ENCODE assay signal across 2 cellular contexts in the genomic region with DNA sequence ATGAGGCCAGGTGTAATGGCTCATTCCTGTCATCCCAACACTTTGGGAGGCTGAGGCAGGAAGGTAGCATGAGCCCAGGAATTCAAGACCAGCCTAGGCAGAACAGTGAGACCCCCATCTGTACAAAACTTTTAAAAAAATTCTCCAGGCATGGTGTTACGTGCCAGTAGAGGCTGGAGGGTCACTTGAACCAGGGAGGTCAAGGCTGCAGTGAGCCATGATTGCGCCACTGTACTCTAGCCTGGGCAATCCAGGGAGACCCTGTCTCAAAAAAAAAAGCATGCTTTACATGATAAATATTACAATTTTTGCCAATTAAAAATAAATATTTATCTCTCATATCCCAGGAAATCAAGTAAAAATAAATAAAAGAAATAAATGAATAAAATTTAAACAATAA.
"Had no signal": no experiment of that assay in that cellular context is flagged by ENCODE, and none has a peak within 500 bp of the region (broad histone marks: within the 10 kb centered on the region; RNA-seq: fewer than 3 reads in every experiment).

No MANE protein-coding gene starts in this region.

- H3K4me3 ChIP-seq: GM12878 had no signal

- DNase-seq: GF-D8 had no signal
